22 cellular contexts compared by ENCODE assay signal in the genomic region with DNA sequence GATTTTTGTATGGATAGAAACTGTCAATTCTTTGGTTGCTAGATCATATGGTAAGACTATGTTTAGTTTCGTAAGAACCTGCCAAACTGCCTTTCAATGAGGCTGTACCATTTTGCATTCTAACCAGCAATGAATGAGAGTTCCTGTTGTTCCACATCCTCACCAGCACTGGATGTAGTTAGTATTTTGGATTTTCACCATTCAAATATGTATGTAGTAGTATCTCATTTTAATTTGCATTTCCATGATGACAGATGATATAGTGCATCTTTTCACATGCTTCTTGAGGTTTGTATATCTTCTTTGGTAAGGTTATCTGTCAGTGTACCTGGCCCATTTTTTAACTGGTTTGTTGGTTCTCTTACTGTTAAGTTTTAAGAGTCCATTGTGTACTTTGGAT. TPM values are rescaled to one million over a fixed set of nuclear protein-coding genes. Genes with fewer than 3 reads are reported as not detected.
DNase-seq lines count a peak whose midpoint lies in the region; ATAC-seq, FAIRE-seq and TF ChIP-seq lines count a peak whose summit lies in the region.
"Had no signal": no experiment of that assay in that cellular context is flagged by ENCODE, and none has a peak within 500 bp of the region (broad histone marks: within the 10 kb centered on the region; RNA-seq: fewer than 3 reads in every experiment).

No MANE protein-coding gene starts in this region.

- H3K4me3 Mint-ChIP-seq in CD8-positive, alpha-beta T cell, result no peak overlapping the region
- H3K4me3 Mint-ChIP-seq: B cell; CD4-positive, alpha-beta T cell; CD8-positive, alpha-beta memory T cell had no signal

- in situ Hi-C loops in K562 (cut with MboI), result no loop called here

- WGBS in K562 (ENCODE audit: insufficient coverage, low coverage, missing lambda C conversion rate), result 100% methylated on average over 1 of the region's 1 CpG
- 100% methylated on average over 1 of the region's 1 CpG for WGBS in right lobe of liver (ENCODE audit: insufficient coverage, low coverage, low lambda C conversion rate, missing lambda C conversion rate)

- H3K4me1 ChIP-seq in PC-3 (ENCODE audit: insufficient read depth, low read length), result peaks cover 38% of the 10 kb centered on the region
- H3K4me1 ChIP-seq in K562 (replicated peaks in 1 of 2; ENCODE audit: control insufficient read depth in 2 of 2, insufficient read depth in 2 of 2, low read length in 2 of 2), result no peaks in the 10 kb centered on the region
- no peaks in the 10 kb centered on the region for H3K4me1 ChIP-seq in right lobe of liver
- H3K4me1 ChIP-seq in CD8-positive, alpha-beta T cell (ENCODE audit: insufficient read depth, low read length), result no peaks in the 10 kb centered on the region

- H2AFZ ChIP-seq in PC-3 (ENCODE audit: low read length) (no peak overlapping the region), K562 (ENCODE audit: low read depth, low read length) (no peak overlapping the region)

- H3K9me2 ChIP-seq in PC-3 (replicated peaks; ENCODE audit: low read length), result no peaks in the 10 kb centered on the region

- no TSS peak for BruUV-seq in PC-3 (replicated peaks; lab: Mats Ljungman, UMichigan)
- BruUV-seq in K562 (replicated peaks; lab: Mats Ljungman, UMichigan), result no TSS peak

- H3K36me3 Mint-ChIP-seq in CD8-positive, alpha-beta T cell, result peaks cover 18% of the 10 kb centered on the region

- peaks cover 8% of the 10 kb centered on the region for H3K9me3 Mint-ChIP-seq in CD8-positive, alpha-beta T cell

- H3K27me3 Mint-ChIP-seq in CD8-positive, alpha-beta T cell (ENCODE audit: low read depth), result no peaks in the 10 kb centered on the region
- H3K27me3 Mint-ChIP-seq: B cell; CD4-positive, alpha-beta T cell had no signal

- no peak overlapping the region for H3K27ac Mint-ChIP-seq in CD8-positive, alpha-beta T cell
- H3K27ac Mint-ChIP-seq: CD4-positive, alpha-beta T cell; CD8-positive, alpha-beta memory T cell had no signal

- CTCF ChIA-PET in PC-3 (lab: Charles Lee), result no interaction called here
- CTCF ChIA-PET in K562 (lab: Yijun Ruan, JAX; ENCODE audit: low intra/inter-chr PET ratio), result no interaction called here
- CTCF ChIA-PET in CD8-positive, alpha-beta T cell (lab: Charles Lee), result no interaction called here

- no peak overlapping the region for H3K9ac ChIP-seq in PC-3 (ENCODE audit: low read length)
- H3K9ac ChIP-seq in K562 (ENCODE audit: insufficient read depth in 1 of 2, low read depth in 2 of 2, low read length in 2 of 2), result no peak overlapping the region
- H3K9ac ChIP-seq: BLaER1 treated with 17β-estradiol and CSF1 and Interleukin-3, amounts not matched to agents 10 nM and 100 nM had no signal

- peaks cover 43% of the 10 kb centered on the region for H3K79me2 ChIP-seq in PC-3 (ENCODE audit: low read length)
- H3K79me2 ChIP-seq in K562 (ENCODE audit: control insufficient read depth, insufficient read depth, low read length), result peaks cover 6% of the 10 kb centered on the region; the same call in 1 of the 3 replicates

- intact Hi-C loops in PC-3 (cut with micrococcal nuclease), result no loop called here
- intact Hi-C loops in K562 (cut with micrococcal nuclease), result no loop called here
- intact Hi-C loops in right lobe of liver (cut with DNase I), result no loop called here
- intact Hi-C loops in CD8-positive, alpha-beta T cell (cut with DNase I, micrococcal nuclease), result no loop called here

- no peak for TF ChIP-seq CTCF in PC-3 (conservative IDR thresholded peaks at IDR 0.05; ENCODE audit: low read depth, low read length)
- TF ChIP-seq CTCF in K562 (IDR thresholded peaks at IDR 0.05 in 2 of 3, conservative IDR thresholded peaks at IDR 0.05 in 1 of 3; ENCODE audit: insufficient read depth in 2 of 3, low read depth in 1 of 3, low read length in 3 of 3), result no peak
- no peak for TF ChIP-seq CTCF in right lobe of liver (IDR thresholded peaks at IDR 0.05)
- TF ChIP-seq CTCF in CD8-positive, alpha-beta T cell (IDR thresholded peaks at IDR 0.05), result no peak

- H3K9me1 ChIP-seq in K562 (ENCODE audit: control insufficient read depth, insufficient read depth, low read length), result no peaks in the 10 kb centered on the region

- H4K20me1 ChIP-seq in PC-3 (ENCODE audit: low read length), result no peaks in the 10 kb centered on the region; the same call in 1 of the 2 replicates
- H4K20me1 ChIP-seq in K562 (replicated peaks; ENCODE audit: control insufficient read depth, insufficient read depth, low read length), result no peaks in the 10 kb centered on the region

- H3K9me3 ChIP-seq in PC-3 (ENCODE audit: low read length), result no peaks in the 10 kb centered on the region
- peaks cover 3% of the 10 kb centered on the region; the same call in 1 of the 2 replicates for H3K9me3 ChIP-seq in K562 (replicated peaks; ENCODE audit: control insufficient read depth, insufficient read depth, low read depth, low read length)
- no peaks in the 10 kb centered on the region for H3K9me3 ChIP-seq in right lobe of liver
- no peaks in the 10 kb centered on the region for H3K9me3 ChIP-seq in CD8-positive, alpha-beta T cell (ENCODE audit: low read length)
- H3K9me3 ChIP-seq: A549 had no signal

- DNase-seq in GM12891 (ENCODE audit: insufficient read length, low spot score) (no peak), PC-3 (no peak), K562 (ENCODE audit: extremely low read depth in 1 of 4, low spot score in 3 of 4) (no peak), right lobe of liver (no peak)
- no peak for DNase-seq in activated CD4-positive, alpha-beta T cell treated with anti-CD3 and anti-CD28 coated beads, Interleukin-2, amount 50 U/mL, for 4 hours
- no peak for DNase-seq in CD8-positive, alpha-beta T cell
- DNase-seq: AML-193; CD4-positive, alpha-beta T cell; CD8-positive, alpha-beta memory T cell; COR-L47; DMS 273 treated with DMSO at 0.1 percent for 48 hours; DMS153; DMS53; DMS79; DND-41; EL; GDM1 had no signal

- TF ChIP-seq POLR2A in GM12891 (IDR thresholded peaks at IDR 0.05; ENCODE audit: low read depth, low read length) (no peak), K562 (conservative IDR thresholded peaks at IDR 0.05) (no peak), right lobe of liver (IDR thresholded peaks at IDR 0.05) (no peak)

- FAIRE-seq in GM12891 (lab: Jason Lieb, UNC), result peak; percentile 61
- peak; percentile 11 for FAIRE-seq in K562 (lab: Jason Lieb, UNC)
- FAIRE-seq: A549 had no signal

- TF ChIP-seq RAD21 in K562 (CRISPR knock-in tag; conservative IDR thresholded peaks at IDR 0.05 in 1 of 2, IDR thresholded peaks at IDR 0.05 in 1 of 2), result no peak

- peaks cover 8% of the 10 kb centered on the region for H3F3A ChIP-seq in PC-3 (ENCODE audit: low read length, unreplicated experiment)

- TF ChIP-seq EP300 in K562 (IDR thresholded peaks at IDR 0.05; ENCODE audit: low read length), result no peak

- POLR2A ChIA-PET in PC-3 (lab: Charles Lee; ENCODE audit: unreplicated experiment), result no interaction called here
- POLR2A ChIA-PET in K562 (lab: Yijun Ruan, JAX), result no interaction called here
- POLR2A ChIA-PET in CD8-positive, alpha-beta T cell (lab: Charles Lee), result no interaction called here

- H3K4me2 ChIP-seq in PC-3 (ENCODE audit: low read length) (no peak overlapping the region), K562 (ENCODE audit: insufficient read depth, low read length) (no peak overlapping the region)
- H3K4me2 ChIP-seq: A549 had no signal

- no peak for ATAC-seq in PC-3
- no peak for ATAC-seq in K562
- ATAC-seq in right lobe of liver, result no peak
- no peak for ATAC-seq in CD8-positive, alpha-beta T cell
- ATAC-seq: A549 had no signal

- H3K27me3 ChIP-seq in PC-3 (ENCODE audit: low read length), result no peaks in the 10 kb centered on the region
- no peaks in the 10 kb centered on the region for H3K27me3 ChIP-seq in K562 (ENCODE audit: control insufficient read depth in 2 of 2, insufficient read depth in 2 of 2, low read length in 2 of 2)
- H3K27me3 ChIP-seq in right lobe of liver, result no peaks in the 10 kb centered on the region
- no peaks in the 10 kb centered on the region for H3K27me3 ChIP-seq in CD8-positive, alpha-beta T cell (ENCODE audit: insufficient read depth, low read length)
- H3K27me3 ChIP-seq: BLaER1 treated with 17β-estradiol and CSF1 and Interleukin-3, amounts not matched to agents 10 nM and 100 nM had no signal

- H3K4me3 ChIP-seq in PC-3 (ENCODE audit: low read length), result no peak overlapping the region
- no peak overlapping the region for H3K4me3 ChIP-seq in K562
- no peak overlapping the region for H3K4me3 ChIP-seq in right lobe of liver
- no peak overlapping the region for H3K4me3 ChIP-seq in CD8-positive, alpha-beta T cell (ENCODE audit: low read depth, low read length)
- H3K4me3 ChIP-seq: A549; BLaER1 treated with 17β-estradiol and CSF1 and Interleukin-3, amounts not matched to agents 10 nM and 100 nM had no signal

- H3K4me1 Mint-ChIP-seq in CD8-positive, alpha-beta T cell (ENCODE audit: low read depth), result peaks cover 22% of the 10 kb centered on the region

- peaks cover 7% of the 10 kb centered on the region for H3K36me3 ChIP-seq in PC-3 (ENCODE audit: low read depth, low read length)
- H3K36me3 ChIP-seq in K562 (ENCODE audit: control insufficient read depth, insufficient read depth, low read length), result peaks cover 13% of the 10 kb centered on the region; the same call in 2 of the 3 replicates
- H3K36me3 ChIP-seq in right lobe of liver, result no peaks in the 10 kb centered on the region
- H3K36me3 ChIP-seq in CD8-positive, alpha-beta T cell (ENCODE audit: insufficient read depth, low read length), result no peaks in the 10 kb centered on the region

- H3K27ac ChIP-seq in PC-3 (ENCODE audit: low read length), result peak overlapping the region; percentile 59; the same call in 1 of the 2 replicates
- no peak overlapping the region for H3K27ac ChIP-seq in K562 (ENCODE audit: extremely low read depth, low read depth, low read length)
- no peak overlapping the region for H3K27ac ChIP-seq in right lobe of liver
- no peak overlapping the region for H3K27ac ChIP-seq in CD8-positive, alpha-beta T cell (ENCODE audit: low read depth, low read length)
- H3K27ac ChIP-seq: 22Rv1; A549; BLaER1 treated with 17β-estradiol and CSF1 and Interleukin-3, amounts not matched to agents 10 nM and 100 nM; C4-2B had no signal

RNA-seq across cellular contexts. Expression of gene CLOCK, which starts 34.6 kb away (rescaled TPM):
- 3.3 TPM for polyA plus RNA-seq in GM12891 (2012; ENCODE audit: low read depth, missing spikeins)
- 36.3 and 39.7 TPM in 2 replicates for total RNA-seq in PC-3 (2014; rRNA removed)
- total RNA-seq in K562 (2011; cell fraction: chromatin; rRNA removed; ENCODE audit: low replicate concordance), result 19.0 and 56.6 TPM in 2 replicates
- total RNA-seq in K562 (2011; cell fraction: nucleolus; rRNA removed), result 11.3 and 13.7 TPM in 2 replicates
- total RNA-seq in K562 (2011; cell fraction: nucleoplasm; rRNA removed), result 21.7 and 34.1 TPM in 2 replicates
- total RNA-seq in K562 (2014; rRNA removed), result 7.6 and 8.1 TPM in 2 replicates
- 13.0 and 13.1 TPM in 2 replicates for total RNA-seq in K562 (2014; rRNA removed; fragmentation: Illumina TruSeq; extraction: Trizol)
- 13.4 and 14.4 TPM in 2 replicates for total RNA-seq in K562 (2015; rRNA removed; fragmentation: Illumina TruSeq; extraction: Trizol)
- 10.4 and 11.1 TPM in 2 replicates for total RNA-seq in K562 (2021)
- 11.5 and 12.8 TPM in 2 replicates for polyA plus RNA-seq in K562 (2011; rRNA removed)
- polyA plus RNA-seq in K562 (2011; cell fraction: cytosol; rRNA removed), result 5.6 and 5.9 TPM in 2 replicates
- 20.8 and 20.9 TPM in 2 replicates for polyA plus RNA-seq in K562 (2011; cell fraction: nucleus; rRNA removed)
- 6.8 and 8.2 TPM in 2 replicates for polyA plus RNA-seq in K562 (2012)
- polyA plus RNA-seq in K562 (2014; fragmentation: Illumina TruSeq; extraction: Trizol), result 7.5 and 9.4 TPM in 2 replicates
- polyA plus RNA-seq in K562 (2014; fragmentation: Nextera tagmentation; extraction: Ambion mirVana), result 1 to 10 TPM; 3.7 to 4.5 TPM
- 7.3 and 10.1 TPM in 2 replicates for polyA plus RNA-seq in K562 (2014; rRNA removed)
- 26.4 and 36.7 TPM in 2 replicates for polyA minus RNA-seq in K562 (2011; rRNA and poly(A)+ RNA removed)
- 7.6 and 15.2 TPM in 2 replicates for polyA minus RNA-seq in K562 (2011; cell fraction: cytosol; rRNA and poly(A)+ RNA removed)
- 24.5 and 39.3 TPM in 2 replicates for polyA minus RNA-seq in K562 (2011; cell fraction: nucleus; rRNA and poly(A)+ RNA removed)
- total RNA-seq in right lobe of liver, result 10 to 100 TPM; 11.1 to 17.3 (median 12.9) TPM
- 1 to 10 TPM; 3.7 to 4.3 TPM for total RNA-seq in CD8-positive, alpha-beta T cell
